7 cellular contexts compared by ENCODE assay signal in genomic region chr3:41284934-41285333, GRCh38.
DNase-seq lines count a peak whose midpoint lies in the region; ATAC-seq and TF ChIP-seq lines count a peak whose summit lies in the region.
"Not testable (repeated sequence)": the region's sequence is repeated elsewhere in the genome, so short reads cannot be mapped to it uniquely, and the experiment has no call there.

No MANE protein-coding gene starts in this region.

- not testable (repeated sequence) for ATAC-seq in foreskin keratinocyte

- not testable (repeated sequence) for H3K4me3 ChIP-seq in endodermal cell (ENCODE audit: low read length); fibroblast of mammary gland (ENCODE audit: control insufficient read depth, low read depth, low read length)

- DNase-seq in EH (ENCODE audit: low read depth), result peak; percentile 17
- not testable (repeated sequence) for DNase-seq in HFFc6; chondrocyte (ENCODE audit: low spot score); endodermal cell; fibroblast of mammary gland (ENCODE audit: low read depth); foreskin keratinocyte; neural crest cell (ENCODE audit: low read depth, low spot score)

- not testable (repeated sequence) for H3K4me3 Mint-ChIP-seq in HFFc6; chondrocyte (ENCODE audit: unreplicated experiment); endodermal cell; neural crest cell

- not testable (repeated sequence) for H3K9me3 Mint-ChIP-seq in HFFc6
- H3K9me3 Mint-ChIP-seq in chondrocyte (ENCODE audit: low read depth), result peaks cover 21% of the 10 kb centered on the region
- H3K9me3 Mint-ChIP-seq in endodermal cell, result peaks cover 29% of the 10 kb centered on the region
- H3K9me3 Mint-ChIP-seq in neural crest cell, result peaks cover 12% of the 10 kb centered on the region

- H3K4me1 Mint-ChIP-seq in HFFc6 (ENCODE audit: low read depth); chondrocyte (ENCODE audit: low read depth); neural crest cell: not testable (repeated sequence)
- H3K4me1 Mint-ChIP-seq in endodermal cell, result peaks cover 15% of the 10 kb centered on the region

- not testable (repeated sequence) for H3K9me3 ChIP-seq in endodermal cell (ENCODE audit: control insufficient read depth, low read length)

- H3K27me3 Mint-ChIP-seq in HFFc6 (ENCODE audit: insufficient read depth), result peaks cover 11% of the 10 kb centered on the region; the same call in 1 of the 2 replicates
- not testable (repeated sequence) for H3K27me3 Mint-ChIP-seq in chondrocyte (ENCODE audit: low read depth); endodermal cell (ENCODE audit: insufficient read depth); neural crest cell (ENCODE audit: low read depth)

- H3K36me3 ChIP-seq in endodermal cell (ENCODE audit: control insufficient read depth, insufficient read depth, low read length), result not testable (repeated sequence)

- H3K36me3 Mint-ChIP-seq in HFFc6 (ENCODE audit: low read depth); chondrocyte (ENCODE audit: low read depth); endodermal cell (ENCODE audit: low read depth); neural crest cell (ENCODE audit: low read depth): not testable (repeated sequence)

- not testable (repeated sequence) for H3K27ac ChIP-seq in endodermal cell (ENCODE audit: low read depth, low read length); foreskin keratinocyte

- not testable (repeated sequence) for H3K4me1 ChIP-seq in endodermal cell (ENCODE audit: control insufficient read depth, insufficient read depth, low read length); foreskin keratinocyte

- not testable (repeated sequence) for H3K27me3 ChIP-seq in endodermal cell (ENCODE audit: control insufficient read depth, insufficient read depth, low read length, poor library complexity, severe bottlenecking); foreskin keratinocyte

- H3K9ac ChIP-seq in endodermal cell (ENCODE audit: extremely low read depth, low read length, poor library complexity, severe bottlenecking), result not testable (repeated sequence)

- 88 to 100% methylated on average over 1 to 2 of the region's 3 CpGs for WGBS in endodermal cell (ENCODE audit: insufficient coverage in 1 of 2, insufficient read length in 1 of 2), 2 experiments

- H3K27ac Mint-ChIP-seq in HFFc6; chondrocyte (ENCODE audit: unreplicated experiment); endodermal cell; neural crest cell (ENCODE audit: unreplicated experiment): not testable (repeated sequence)

- TF ChIP-seq CTCF in HFFc6 (IDR thresholded peaks at IDR 0.05), result peak; percentile 36
- TF ChIP-seq CTCF in chondrocyte (IDR thresholded peaks at IDR 0.05), result peak; percentile 11
- peak; percentile 50 for TF ChIP-seq CTCF in endodermal cell (conservative IDR thresholded peaks at IDR 0.05)
- peak; percentile 4 for TF ChIP-seq CTCF in fibroblast of mammary gland (conservative IDR thresholded peaks at IDR 0.05; ENCODE audit: control insufficient read depth, insufficient read depth, low read depth, low read length)
- peak; percentile 13 for TF ChIP-seq CTCF in foreskin keratinocyte (conservative IDR thresholded peaks at IDR 0.05)
- peak; percentile 15 for TF ChIP-seq CTCF in neural crest cell (conservative IDR thresholded peaks at IDR 0.05)
